In the genomic region with DNA sequence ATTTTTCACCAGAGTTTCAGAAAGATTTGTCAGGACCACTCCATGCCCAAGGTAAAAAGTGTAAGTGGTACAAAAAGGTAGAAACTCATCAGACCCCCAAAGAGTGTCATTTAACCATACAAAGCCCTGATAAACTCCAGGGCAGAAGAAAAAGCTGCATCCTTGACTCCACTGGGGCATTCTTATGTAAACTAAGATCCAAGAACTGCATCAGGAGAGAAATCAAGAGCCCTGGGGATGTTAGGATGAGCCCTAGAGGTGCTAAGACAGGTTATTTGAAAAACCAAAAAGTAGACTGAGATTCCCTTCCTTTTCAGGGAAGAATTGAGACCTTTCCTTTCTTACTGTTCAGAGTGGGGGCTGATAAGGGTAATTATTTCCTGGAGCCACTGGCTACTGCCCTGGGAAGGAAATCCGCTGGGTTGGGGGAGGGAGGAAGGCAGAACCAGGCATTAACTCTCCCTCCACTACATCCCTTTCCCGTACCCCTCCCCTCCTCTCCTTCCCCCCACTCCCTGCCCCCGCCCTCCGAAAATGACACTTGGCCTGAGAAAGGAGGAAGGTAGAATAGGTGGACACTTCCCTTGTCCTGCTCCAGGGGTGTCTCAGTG, we compare ENCODE assay signal across 24 cellular contexts. TPM values are rescaled to one million over a fixed set of nuclear protein-coding genes. Genes with fewer than 3 reads are reported as not detected.
DNase-seq lines count a peak whose midpoint lies in the region; FAIRE-seq and TF ChIP-seq lines count a peak whose summit lies in the region.
"Had no signal": no experiment of that assay in that cellular context is flagged by ENCODE, and none has a peak within 500 bp of the region (broad histone marks: within the 10 kb centered on the region; RNA-seq: fewer than 3 reads in every experiment).

No MANE protein-coding gene starts in this region.

- H3K27ac ChIP-seq in HUES48 (ENCODE audit: low read depth, low read length), result peak overlapping the region; percentile 89
- peak overlapping the region; percentile 52 for H3K27ac ChIP-seq in iPS-18a (ENCODE audit: low read length)
- H3K27ac ChIP-seq in parathyroid adenoma, result peak overlapping the region; percentile 47
- H3K27ac ChIP-seq: dorsolateral prefrontal cortex, foreskin keratinocyte, Peyer's patch, SJSA1 had no signal

- peak overlapping the region; percentile 46 for H3K4me3 ChIP-seq in HUES48 (ENCODE audit: low read depth, low read length)
- H3K4me3 ChIP-seq in iPS-18a (ENCODE audit: low read length), result peak overlapping the region; percentile 40
- H3K4me3 ChIP-seq in parathyroid adenoma (ENCODE audit: low read depth, low read length), result no peak overlapping the region
- H3K4me3 ChIP-seq: GM12878, K562, Peyer's patch, sigmoid colon, SJSA1, thyroid gland had no signal

- peak overlapping the region; percentile 36; the same call in 1 of the 2 replicates for H3K9ac ChIP-seq in HUES48 (ENCODE audit: low read depth, low read length)
- H3K9ac ChIP-seq in iPS-18a (ENCODE audit: low read length), result peak overlapping the region; percentile 40
- no peak overlapping the region for H3K9ac ChIP-seq in parathyroid adenoma

- H3K4me1 ChIP-seq in HUES48 (ENCODE audit: control insufficient read depth, insufficient read depth, low read length) (peaks cover 32% of the 10 kb centered on the region), iPS-18a (ENCODE audit: control insufficient read depth, low read depth, low read length) (peaks cover 21% of the 10 kb centered on the region), parathyroid adenoma (no peaks in the 10 kb centered on the region)
- H3K4me1 ChIP-seq: foreskin keratinocyte, sigmoid colon, SJSA1 had no signal

- H3K27me3 ChIP-seq in HUES48 (ENCODE audit: control insufficient read depth, insufficient read depth, low read length) (no peaks in the 10 kb centered on the region), iPS-18a (ENCODE audit: control insufficient read depth, insufficient read depth, low read length) (no peaks in the 10 kb centered on the region), parathyroid adenoma (ENCODE audit: control insufficient read depth, insufficient read depth, low read length) (no peaks in the 10 kb centered on the region)
- H3K27me3 ChIP-seq: dorsolateral prefrontal cortex, foreskin keratinocyte, Peyer's patch, sigmoid colon, SJSA1, thyroid gland had no signal

- CTCF ChIA-PET in HEK293T (lab: Yijun Ruan, JAX), result no interaction called here

- H3K79me2 ChIP-seq in parathyroid adenoma, result no peaks in the 10 kb centered on the region

- DNase-seq in dermis blood vessel endothelial cell (peak; percentile 35), cortex of kidney (lab: John Stamatoyannopoulos, UW) (no peak), HEK293T (ENCODE audit: extremely low spot score) (no peak), GM12892 (ENCODE audit: insufficient read length) (no peak), HPDE6-E6E7 (ENCODE audit: extremely low spot score) (no peak)
- DNase-seq: activated CD4-positive, alpha-beta memory T cell treated with anti-CD3 and anti-CD28 coated beads, Interleukin-2, amount 10 ng/mL, durations not matched to agents 7 days and 5 days; C1 segment of cervical spinal cord; DND-41; dorsolateral prefrontal cortex; hippocampal formation; MM.1S; NCI-H2081; Peyer's patch; sigmoid colon; stimulated activated naive CD4-positive, alpha-beta T cell treated with Interleukin-2 at 50 U/mL for 16 hours; T-cell had no signal

- TF ChIP-seq POLR2A in GM12892 (IDR thresholded peaks at IDR 0.05; ENCODE audit: low read depth, low read length), result no peak

- FAIRE-seq in GM12892 (lab: Jason Lieb, UNC), result no peak
- FAIRE-seq: GM12878, K562 had no signal

- H3K36me3 ChIP-seq in HUES48 (ENCODE audit: control insufficient read depth, insufficient read depth, low read length) (no peaks in the 10 kb centered on the region), iPS-18a (ENCODE audit: control insufficient read depth, low read depth, low read length) (no peaks in the 10 kb centered on the region), parathyroid adenoma (ENCODE audit: control insufficient read depth, insufficient read depth, low read length) (no peaks in the 10 kb centered on the region)
- H3K36me3 ChIP-seq: Peyer's patch, sigmoid colon, SJSA1, thyroid gland had no signal

- H3K9me3 ChIP-seq in HUES48 (ENCODE audit: control insufficient read depth, insufficient read depth, low read length), result no peaks in the 10 kb centered on the region
- no peaks in the 10 kb centered on the region for H3K9me3 ChIP-seq in iPS-18a (ENCODE audit: control insufficient read depth, low read depth, low read length)
- H3K9me3 ChIP-seq in parathyroid adenoma (ENCODE audit: control insufficient read depth, low read length), result no peaks in the 10 kb centered on the region
- H3K9me3 ChIP-seq: Peyer's patch, sigmoid colon, SJSA1, thyroid gland had no signal

- no peak overlapping the region for H3K4me2 ChIP-seq in parathyroid adenoma (ENCODE audit: low read length)

- POLR2A ChIA-PET in HEK293T (lab: Yijun Ruan, JAX), result no interaction called here

- no peak for TF ChIP-seq CTCF in parathyroid adenoma (IDR thresholded peaks at IDR 0.05)

- H2AFZ ChIP-seq in parathyroid adenoma, result no peak overlapping the region

TF ChIP-seq in HEK293T, 16 proteins besides CTCF, POLR2A, EP300 and RAD21:
- TF ChIP-seq ELF4 (IDR thresholded peaks at IDR 0.05) (no peak), ZNF384 (IDR thresholded peaks at IDR 0.05) (no peak), HDGF (IDR thresholded peaks at IDR 0.05; ENCODE audit: borderline replicate concordance) (no peak)
TF ChIP-seq in HEK293T: peak in this region for 0.

RNA-seq across cellular contexts. Expression of a gene that starts 54.7 kb away (rescaled TPM):
- total RNA-seq in dermis blood vessel endothelial cell, result 2.9 and 3.9 TPM in 2 replicates
- 17.4 TPM for polyA plus RNA-seq in GM12892 (2012; ENCODE audit: missing spikeins)
